In genomic region chr12:120194534-120195395, GRCh38 we compare ENCODE assay signal across 8 cellular contexts. TPM values are rescaled to one million over a fixed set of nuclear protein-coding genes. Genes with fewer than 3 reads are reported as not detected.
DNase-seq lines count a peak whose midpoint lies in the region; ATAC-seq lines count a peak whose summit lies in the region.

Gene GCN1 (minus strand): TSS chr12:120194715. CDS start chr12:120194697, 18 bp downstream.

- H3K4me3 ChIP-seq in esophagus (ENCODE audit: low read depth in 1 of 2, low read length in 2 of 2) (peak within 1 kb of the TSS; percentile 64 to 88), muscle layer of colon (ENCODE audit: low read depth in 1 of 2, low read length in 2 of 2) (peak within 1 kb of the TSS; percentile 81 to 92)

- peaks cover 6 to 17% of the 10 kb centered on the region in 2 donors for H3K36me3 ChIP-seq in esophagus (ENCODE audit: control insufficient read depth in 2 of 2, insufficient read depth in 2 of 2, low read length in 1 of 2)
- H3K36me3 ChIP-seq in muscle layer of colon (ENCODE audit: insufficient read depth, low read length), result peaks cover 34% of the 10 kb centered on the region

- H3K27me3 ChIP-seq in esophagus (ENCODE audit: control insufficient read depth in 1 of 2, insufficient read depth in 2 of 2, low read length in 2 of 2) (no peaks in the 10 kb centered on the region), muscle layer of colon (ENCODE audit: control insufficient read depth in 1 of 2, insufficient read depth in 2 of 2, low read length in 2 of 2) (no peaks in the 10 kb centered on the region)

- peak; percentile 69 for ATAC-seq in GM19452 (IDR thresholded peaks at IDR 0.05; ENCODE audit: unreplicated experiment)

- peak within 1 kb of the TSS; percentile 68 for H3K9ac ChIP-seq in muscle layer of colon (ENCODE audit: low read length)

- 2% methylated on average over 55 to 62 of the region's 62 CpGs for WGBS in esophagus, 2 donors

- H3K27ac ChIP-seq in esophagus (ENCODE audit: low read depth in 2 of 2, low read length in 1 of 2), result peak within 1 kb of the TSS; percentile 85 to 98
- peak within 1 kb of the TSS; percentile 77 for H3K27ac ChIP-seq in muscle layer of colon (ENCODE audit: low read depth, low read length)

- no peaks in the 10 kb centered on the region for H3K9me3 ChIP-seq in esophagus (ENCODE audit: control insufficient read depth in 2 of 2, insufficient read depth in 1 of 2, low read depth in 1 of 2, low read length in 1 of 2)
- no peaks in the 10 kb centered on the region for H3K9me3 ChIP-seq in muscle layer of colon (ENCODE audit: low read length)

- peak; percentile 61 for DNase-seq in CMK (ENCODE audit: low read depth)
- DNase-seq in HS-5 (ENCODE audit: low read depth), result peak; percentile 64
- DNase-seq in OCI-M1 (lab: John Stamatoyannopoulos, UW), result peak; percentile 86
- DNase-seq in activated T-cell treated with anti-CD3 and anti-CD28 coated beads, Interleukin-2, amount 50 U/mL, for 1 hour, result peak; percentile 92
- peak; percentile 73 to 77 for DNase-seq in stimulated activated CD8-positive, alpha-beta memory T cell treated with anti-CD3 and anti-CD28 coated beads, Interleukin-7, amount 100 ng/mL, for 1 hour (ENCODE audit: low read depth in 2 of 2)

- H3K4me1 ChIP-seq in esophagus (ENCODE audit: control insufficient read depth in 2 of 2, insufficient read depth in 2 of 2, low read length in 1 of 2) (peaks cover 3% of the 10 kb centered on the region in 2 donors), muscle layer of colon (ENCODE audit: insufficient read depth, low read length) (peaks cover 26% of the 10 kb centered on the region)

RNA-seq across cellular contexts. Expression of gene GCN1, which starts in this region (rescaled TPM):
- polyA plus RNA-seq in esophagus, result 10 to 100 TPM; 22.9 to 28.1 TPM

Comparison
In these comparisons a context has a peak if more than half of its experiments do, and no peak if none do; other contexts are left out.
1. Peak in every context shown above with its lines: DNase-seq, ATAC-seq, H3K4me3 ChIP-seq and H3K27ac ChIP-seq.